ENCODE assay signal across 16 cellular contexts in the genomic region with DNA sequence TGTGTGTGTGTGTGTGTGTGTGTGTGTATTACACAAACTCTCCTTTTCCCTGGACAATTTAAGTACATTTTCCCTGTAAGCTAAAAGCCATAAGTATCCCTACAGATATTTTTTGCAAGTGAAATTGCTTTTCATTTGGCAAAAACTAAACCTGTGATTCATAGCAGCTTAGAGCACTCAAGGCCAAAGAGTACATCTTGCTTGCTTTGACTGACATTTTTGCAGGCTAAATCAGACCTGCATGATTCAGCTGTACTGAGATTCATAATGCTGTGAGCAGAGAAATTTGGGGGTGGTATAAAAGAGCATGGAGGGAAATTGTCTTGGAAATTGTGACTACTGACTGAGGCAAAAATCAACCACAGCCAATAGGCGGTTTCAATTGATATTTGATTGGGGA.
DNase-seq lines count a peak whose midpoint lies in the region; ATAC-seq and TF ChIP-seq lines count a peak whose summit lies in the region.
"Had no signal": no experiment of that assay in that cellular context is flagged by ENCODE, and none has a peak within 500 bp of the region (broad histone marks: within the 10 kb centered on the region; RNA-seq: fewer than 3 reads in every experiment).

No MANE protein-coding gene starts in this region.

- no peaks in the 10 kb centered on the region for H3K9me3 ChIP-seq in naive thymus-derived CD4-positive, alpha-beta T cell (ENCODE audit: control insufficient read depth in 2 of 3, low read length in 3 of 3)

- POLR2A ChIA-PET in RWPE1 (lab: Yijun Ruan, JAX; ENCODE audit: low non-redundant PET) = no interaction called here
- POLR2A ChIA-PET in naive thymus-derived CD4-positive, alpha-beta T cell (lab: Charles Lee) = no interaction called here

- H3K4me3 Mint-ChIP-seq in naive thymus-derived CD4-positive, alpha-beta T cell = no peak overlapping the region

- intact Hi-C loops in naive thymus-derived CD4-positive, alpha-beta T cell (cut with micrococcal nuclease) = no loop called here

- H3K9me3 Mint-ChIP-seq in naive thymus-derived CD4-positive, alpha-beta T cell = peaks cover 0 to 1% (median 0%) of the 10 kb centered on the region in 11 donors

- TF ChIP-seq CTCF in RWPE1 (conservative IDR thresholded peaks at IDR 0.05; ENCODE audit: low read depth) = no peak

- H3K36me3 Mint-ChIP-seq in naive thymus-derived CD4-positive, alpha-beta T cell = no peaks in the 10 kb centered on the region

- CTCF ChIA-PET in RWPE1 (lab: Yijun Ruan, JAX) = interaction anchor here (1.0 kb wide), 1 partner anchor 26 kb away, joined by 3 read pairs; no protein-coding TSS in a partner anchor
- CTCF ChIA-PET in naive thymus-derived CD4-positive, alpha-beta T cell (lab: Charles Lee) = no interaction called here

- no peak overlapping the region for H3K27ac Mint-ChIP-seq in naive thymus-derived CD4-positive, alpha-beta T cell

- no peak overlapping the region for H3K27ac ChIP-seq in RWPE1
- H3K27ac ChIP-seq in naive thymus-derived CD4-positive, alpha-beta T cell (ENCODE audit: low read depth, low read length) = no peak overlapping the region
- H3K27ac ChIP-seq: KMS-11 had no signal

- H3K36me3 ChIP-seq in naive thymus-derived CD4-positive, alpha-beta T cell (ENCODE audit: control insufficient read depth in 2 of 3, insufficient read depth in 3 of 3, low read length in 3 of 3) = no peaks in the 10 kb centered on the region

- no peak for ATAC-seq in HG02981 (IDR thresholded peaks at IDR 0.05; ENCODE audit: unreplicated experiment)
- no peak for ATAC-seq in naive thymus-derived CD4-positive, alpha-beta T cell
- ATAC-seq: sciatic nerve had no signal

- no peaks in the 10 kb centered on the region for H3K4me1 Mint-ChIP-seq in naive thymus-derived CD4-positive, alpha-beta T cell

- no peaks in the 10 kb centered on the region for H3K4me1 ChIP-seq in naive thymus-derived CD4-positive, alpha-beta T cell (ENCODE audit: control insufficient read depth in 2 of 2, insufficient read depth in 2 of 2, low read length in 2 of 2)

- H3K27me3 ChIP-seq in naive thymus-derived CD4-positive, alpha-beta T cell (ENCODE audit: control insufficient read depth in 2 of 2, insufficient read depth in 2 of 2, low read length in 2 of 2) = no peaks in the 10 kb centered on the region

- H3K27me3 Mint-ChIP-seq in naive thymus-derived CD4-positive, alpha-beta T cell = no peaks in the 10 kb centered on the region

- no peak overlapping the region for H3K4me3 ChIP-seq in naive thymus-derived CD4-positive, alpha-beta T cell (ENCODE audit: low read length)

- DNase-seq in Daoy (ENCODE audit: low read depth) (peak; percentile 43), RWPE1 (ENCODE audit: low spot score) (peak; percentile 36), fibroblast of gingiva (ENCODE audit: low read depth) (peak; percentile 60), renal cortical epithelial cell (ENCODE audit: low read depth) (peak; percentile 76), NCI-H748 (lab: John Stamatoyannopoulos, UW; ENCODE audit: unreplicated experiment) (no peak), NCI-H146 (lab: John Stamatoyannopoulos, UW) (no peak)
- DNase-seq in naive thymus-derived CD4-positive, alpha-beta T cell = no peak
- DNase-seq: activated naive CD4-positive, alpha-beta T cell treated with anti-CD3 and anti-CD28 coated beads, Interleukin-2, amount 50 U/mL, for 16 hours; COR-L47; dermis blood vessel endothelial cell; islet precursor cell; NCI-H2029; SHP77 treated with DMSO at 0.1 percent for 48 hours had no signal

Comparison
In these comparisons a context has a peak if more than half of its experiments do, and no peak if none do; other contexts are left out.
1. DNase-seq: peak in Daoy (single experiment), RWPE1 (single experiment), fibroblast of gingiva (single experiment) and renal cortical epithelial cell (single experiment); none in naive thymus-derived CD4-positive, alpha-beta T cell (0 of 9), NCI-H748 (single experiment) and NCI-H146 (single experiment).